Comparison of ENCODE assay signal across 1 cellular context in genomic region chr5:138083702-138084101, GRCh38.
TF ChIP-seq lines count a peak whose summit lies in the region.

WNT8A (plus strand) TSS chr5:138084033; CDS start chr5:138084128, 95 bp downstream.

TF ChIP-seq in H1, 55 proteins besides CTCF, POLR2A, EP300 and RAD21:
- TF ChIP-seq FOSL1 (IDR thresholded peaks at IDR 0.05; ENCODE audit: insufficient read depth, low read depth, low read length), result no peak
- TF ChIP-seq MAFK (IDR thresholded peaks at IDR 0.05; ENCODE audit: low read depth, low read length), result no peak
- no peak for TF ChIP-seq SIX5 (IDR thresholded peaks at IDR 0.05; ENCODE audit: low read depth, low read length)
- no peak for TF ChIP-seq RBBP5 (IDR thresholded peaks at IDR 0.05; ENCODE audit: borderline replicate concordance, low read depth, low read length)
- TF ChIP-seq SP4 (IDR thresholded peaks at IDR 0.05; ENCODE audit: low read length), result no peak
